In genomic region chr4:143531773-143532491, GRCh38 we compare ENCODE assay signal across 18 cellular contexts. TPM values are rescaled to one million over a fixed set of nuclear protein-coding genes. Genes with fewer than 3 reads are reported as not detected.
DNase-seq lines count a peak whose midpoint lies in the region; ATAC-seq and TF ChIP-seq lines count a peak whose summit lies in the region.
"Had no signal": no experiment of that assay in that cellular context is flagged by ENCODE, and none has a peak within 500 bp of the region (broad histone marks: within the 10 kb centered on the region; RNA-seq: fewer than 3 reads in every experiment).

No MANE protein-coding gene starts in this region.

- H3K27ac ChIP-seq in VCaP: peak overlapping the region; percentile 32
- peak overlapping the region in 2 of 4 donors; percentile 1 to 37 for H3K27ac ChIP-seq in upper lobe of left lung
- H3K27ac ChIP-seq: body of pancreas, right lobe of liver, WERI-Rb-1 had no signal

- 48 to 68% methylated on average over 2 of the region's 2 CpGs for WGBS in upper lobe of left lung, 2 donors

- H3K4me1 ChIP-seq in upper lobe of left lung: peaks cover 20 to 31% (median 23%) of the 10 kb centered on the region in 4 donors
- H3K4me1 ChIP-seq: body of pancreas, right lobe of liver had no signal

- intact Hi-C loops in activated naive CD4-positive, alpha-beta T cell treated with anti-CD3 and anti-CD28 coated beads for 36 hours (cut with micrococcal nuclease): no loop called here

- CTCF ChIA-PET in activated naive CD4-positive, alpha-beta T cell treated with anti-CD3 and anti-CD28 coated beads for 36 hours (lab: Charles Lee): interaction anchor here (0.6 to 1.3 kb wide), 4 partner anchors 18 to 332 kb away, joined by 3 to 4 read pairs (median 3); partner anchors contain the start of gene SMARCA5

- TF ChIP-seq EP300 in upper lobe of left lung (IDR thresholded peaks at IDR 0.05): no peak

- peak overlapping the region; percentile 65 for H3K27ac Mint-ChIP-seq in activated naive CD4-positive, alpha-beta T cell treated with anti-CD3 and anti-CD28 coated beads, Interleukin-2, amount 50 U/mL, for 24 hours
- no peak overlapping the region for H3K27ac Mint-ChIP-seq in activated naive CD4-positive, alpha-beta T cell treated with anti-CD3 and anti-CD28 coated beads for 36 hours
- H3K27ac Mint-ChIP-seq: CD8-positive, alpha-beta T cell; stimulated activated naive CD8-positive, alpha-beta T cell treated with anti-CD3 and anti-CD28 coated beads, Interleukin-15, amount 100 ng/mL, for 72 hours had no signal

- TF ChIP-seq POLR2A in upper lobe of left lung (IDR thresholded peaks at IDR 0.05): no peak

- H3K36me3 ChIP-seq in upper lobe of left lung: peaks cover 42 to 90% (median 50%) of the 10 kb centered on the region in 4 donors

- no peak for DNase-seq in activated naive CD4-positive, alpha-beta T cell treated with anti-CD3 and anti-CD28 coated beads for 36 hours
- DNase-seq in fibroblast of gingiva (ENCODE audit: low read depth) (peak; percentile 5), upper lobe of left lung (no peak), foreskin melanocyte (no peak), DMS114 treated with DMSO at 0.1 percent for 48 hours (lab: John Stamatoyannopoulos, UW; ENCODE audit: unreplicated experiment) (no peak), globus pallidus (ENCODE audit: low spot score) (no peak)
- DNase-seq: activated CD8-positive, alpha-beta memory T cell treated with anti-CD3 and anti-CD28 coated beads for 24 hours; body of pancreas; CD8-positive, alpha-beta T cell; effector CD4-positive, alpha-beta T cell; NCI-H187; right lobe of liver; Right ventricle myocardium superior; stimulated activated naive CD8-positive, alpha-beta T cell treated with anti-CD3 and anti-CD28 coated beads, Interleukin-15, amount 100 ng/mL, for 72 hours; T-helper 1 cell; WERI-Rb-1 had no signal

- TF ChIP-seq CTCF in VCaP (conservative IDR thresholded peaks at IDR 0.05) (peak; percentile 32), upper lobe of left lung (IDR thresholded peaks at IDR 0.05) (no peak)

- no peaks in the 10 kb centered on the region for H3K27me3 Mint-ChIP-seq in activated naive CD4-positive, alpha-beta T cell treated with anti-CD3 and anti-CD28 coated beads, Interleukin-2, amount 50 U/mL, for 24 hours
- no peaks in the 10 kb centered on the region for H3K27me3 Mint-ChIP-seq in activated naive CD4-positive, alpha-beta T cell treated with anti-CD3 and anti-CD28 coated beads for 36 hours (ENCODE audit: low read depth)
- H3K27me3 Mint-ChIP-seq: stimulated activated naive CD8-positive, alpha-beta T cell treated with anti-CD3 and anti-CD28 coated beads, Interleukin-15, amount 100 ng/mL, for 72 hours had no signal

- no peak overlapping the region for H3K4me3 Mint-ChIP-seq in activated naive CD4-positive, alpha-beta T cell treated with anti-CD3 and anti-CD28 coated beads, Interleukin-2, amount 50 U/mL, for 24 hours
- no peak overlapping the region for H3K4me3 Mint-ChIP-seq in activated naive CD4-positive, alpha-beta T cell treated with anti-CD3 and anti-CD28 coated beads for 36 hours
- H3K4me3 Mint-ChIP-seq: CD8-positive, alpha-beta T cell; stimulated activated naive CD8-positive, alpha-beta T cell treated with anti-CD3 and anti-CD28 coated beads, Interleukin-15, amount 100 ng/mL, for 72 hours had no signal

- peak; percentile 17 to 46 for ATAC-seq in upper lobe of left lung (ENCODE audit: low FRiP score in 2 of 2)
- ATAC-seq: body of pancreas; CD8-positive, alpha-beta T cell had no signal

- H3K4me3 ChIP-seq in upper lobe of left lung: no peak overlapping the region
- H3K4me3 ChIP-seq: body of pancreas, right lobe of liver had no signal

- H3K27me3 ChIP-seq in upper lobe of left lung: no peaks in the 10 kb centered on the region
- H3K27me3 ChIP-seq: body of pancreas, right lobe of liver had no signal

- no peaks in the 10 kb centered on the region for H3K9me3 ChIP-seq in upper lobe of left lung
- H3K9me3 ChIP-seq: body of pancreas, right lobe of liver had no signal

- peaks cover 33% of the 10 kb centered on the region for H3K36me3 Mint-ChIP-seq in activated naive CD4-positive, alpha-beta T cell treated with anti-CD3 and anti-CD28 coated beads, Interleukin-2, amount 50 U/mL, for 24 hours
- H3K36me3 Mint-ChIP-seq in activated naive CD4-positive, alpha-beta T cell treated with anti-CD3 and anti-CD28 coated beads for 36 hours (ENCODE audit: low read depth): peaks cover 44% of the 10 kb centered on the region

- peaks cover 25% of the 10 kb centered on the region for H3K4me1 Mint-ChIP-seq in activated naive CD4-positive, alpha-beta T cell treated with anti-CD3 and anti-CD28 coated beads, Interleukin-2, amount 50 U/mL, for 24 hours
- peaks cover 9% of the 10 kb centered on the region for H3K4me1 Mint-ChIP-seq in activated naive CD4-positive, alpha-beta T cell treated with anti-CD3 and anti-CD28 coated beads for 36 hours (ENCODE audit: low read depth)
- H3K4me1 Mint-ChIP-seq: stimulated activated naive CD8-positive, alpha-beta T cell treated with anti-CD3 and anti-CD28 coated beads, Interleukin-15, amount 100 ng/mL, for 72 hours had no signal

- H3K9me3 Mint-ChIP-seq in activated naive CD4-positive, alpha-beta T cell treated with anti-CD3 and anti-CD28 coated beads, Interleukin-2, amount 50 U/mL, for 24 hours: no peaks in the 10 kb centered on the region
- H3K9me3 Mint-ChIP-seq in activated naive CD4-positive, alpha-beta T cell treated with anti-CD3 and anti-CD28 coated beads for 36 hours: no peaks in the 10 kb centered on the region
- H3K9me3 Mint-ChIP-seq: CD8-positive, alpha-beta T cell; stimulated activated naive CD8-positive, alpha-beta T cell treated with anti-CD3 and anti-CD28 coated beads, Interleukin-15, amount 100 ng/mL, for 72 hours had no signal

RNA-seq across cellular contexts. Expression of gene SMARCA5, which starts 18.4 kb away (rescaled TPM):
- total RNA-seq in activated naive CD4-positive, alpha-beta T cell treated with anti-CD3 and anti-CD28 coated beads for 36 hours: 10 to 100 TPM; 62.4 to 63.5 TPM
- total RNA-seq in upper lobe of left lung: 10 to 100 TPM; 27.4 to 93.5 (median 58.3) TPM
